In the genomic region with DNA sequence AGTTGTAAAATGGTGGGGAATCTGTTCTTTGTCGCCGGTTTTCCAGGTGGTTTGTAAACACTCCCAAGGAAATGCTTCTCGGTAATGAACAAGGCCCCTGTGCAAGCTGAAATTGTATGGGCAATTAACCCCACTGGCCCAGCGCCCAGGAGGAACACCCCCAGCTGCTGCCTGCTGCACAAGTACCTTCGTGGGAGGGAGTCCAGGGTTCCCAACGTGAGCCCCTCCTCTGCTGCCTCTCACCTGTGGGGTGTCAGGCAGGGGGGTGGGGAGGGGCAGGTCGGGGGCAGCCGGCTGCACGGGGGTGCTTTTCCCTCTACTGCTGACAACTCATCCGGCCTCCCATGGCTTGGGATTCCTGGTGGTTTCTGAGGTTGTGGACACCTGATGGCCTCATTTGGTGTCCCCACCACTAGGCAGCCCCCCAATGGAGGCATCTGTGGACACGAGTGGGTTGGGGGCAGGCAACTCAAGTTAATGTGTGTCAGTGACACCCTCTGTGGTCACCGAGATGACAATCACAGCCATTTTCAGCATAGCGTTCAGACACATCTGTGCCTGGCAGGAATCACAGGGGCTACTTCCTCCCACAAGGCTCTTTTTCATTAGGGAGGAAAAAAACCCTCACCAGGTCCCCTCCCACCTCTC, we compare ENCODE assay signal across 14 cellular contexts. TPM values are rescaled to one million over a fixed set of nuclear protein-coding genes. Genes with fewer than 3 reads are reported as not detected.
DNase-seq lines count a peak whose midpoint lies in the region; ATAC-seq and FAIRE-seq lines count a peak whose summit lies in the region.
"Had no signal": no experiment of that assay in that cellular context is flagged by ENCODE, and none has a peak within 500 bp of the region (broad histone marks: within the 10 kb centered on the region; RNA-seq: fewer than 3 reads in every experiment).

No MANE protein-coding gene starts in this region.

- ATAC-seq in GM21717 (IDR thresholded peaks at IDR 0.05; ENCODE audit: unreplicated experiment) = no peak
- ATAC-seq in naive thymus-derived CD8-positive, alpha-beta T cell = no peak
- ATAC-seq in GM21619 (IDR thresholded peaks at IDR 0.05; ENCODE audit: unreplicated experiment) = no peak
- ATAC-seq: T-helper 17 cell had no signal

- H3K27me3 Mint-ChIP-seq in naive thymus-derived CD8-positive, alpha-beta T cell = peaks cover 0 to 24% (median 5%) of the 10 kb centered on the region in 5 donors
- H3K27me3 Mint-ChIP-seq: T-helper 17 cell had no signal

- POLR2A ChIA-PET in naive thymus-derived CD8-positive, alpha-beta T cell (lab: Charles Lee) = no interaction called here

- DNase-seq in DMS153 (lab: John Stamatoyannopoulos, UW) (peak; percentile 91), NCI-H146 treated with DMSO at 0.1 percent for 48 hours (lab: John Stamatoyannopoulos, UW; ENCODE audit: unreplicated experiment) (peak; percentile 92), NCI-H446 (lab: John Stamatoyannopoulos, UW) (peak; percentile 57 to 66), HK-2 (ENCODE audit: unreplicated experiment) (no peak)
- no peak for DNase-seq in naive thymus-derived CD8-positive, alpha-beta T cell
- DNase-seq: activated CD4-positive, alpha-beta T cell treated with anti-CD3 and anti-CD28 coated beads for 4 hours; activated T-cell treated with anti-CD3 and anti-CD28 coated beads for 4 hours; adrenal gland; T-helper 17 cell had no signal

- H3K4me3 Mint-ChIP-seq in naive thymus-derived CD8-positive, alpha-beta T cell = no peak overlapping the region
- H3K4me3 Mint-ChIP-seq: mesothelial cell of epicardium, T-helper 17 cell had no signal

- H3K27ac Mint-ChIP-seq in naive thymus-derived CD8-positive, alpha-beta T cell = no peak overlapping the region
- H3K27ac Mint-ChIP-seq: mesothelial cell of epicardium, T-helper 17 cell had no signal

- no peaks in the 10 kb centered on the region for H3K36me3 Mint-ChIP-seq in naive thymus-derived CD8-positive, alpha-beta T cell
- H3K36me3 Mint-ChIP-seq: mesothelial cell of epicardium had no signal

- no peaks in the 10 kb centered on the region for H3K9me3 Mint-ChIP-seq in naive thymus-derived CD8-positive, alpha-beta T cell
- H3K9me3 Mint-ChIP-seq: mesothelial cell of epicardium had no signal

- peak; percentile 13 for FAIRE-seq in islet of Langerhans (lab: Jason Lieb, UNC)

- no peaks in the 10 kb centered on the region for H3K4me1 Mint-ChIP-seq in naive thymus-derived CD8-positive, alpha-beta T cell
- H3K4me1 Mint-ChIP-seq: mesothelial cell of epicardium, T-helper 17 cell had no signal

RNA-seq across cellular contexts. Expression of a gene that starts 35.6 kb away (rescaled TPM):
- not detected for total RNA-seq in naive thymus-derived CD8-positive, alpha-beta T cell
- not detected for polyA plus RNA-seq in naive thymus-derived CD8-positive, alpha-beta T cell
- total RNA-seq: adrenal gland, mesothelial cell of epicardium, osteoblast, T-helper 17 cell had no signal
- polyA plus RNA-seq: adrenal gland had no signal

Comparison
In these comparisons a context has a peak if more than half of its experiments do, and no peak if none do; other contexts are left out.
1. DNase-seq: peak in DMS153 (single experiment), NCI-H146 treated with DMSO at 0.1 percent for 48 hours (single experiment) and NCI-H446 (2 of 2); none in HK-2 (single experiment) and naive thymus-derived CD8-positive, alpha-beta T cell (0 of 10).